ENCODE assay signal across 13 cellular contexts in genomic region chr14:75566321-75566720, GRCh38. TPM values are rescaled to one million over a fixed set of nuclear protein-coding genes. Genes with fewer than 3 reads are reported as not detected.
DNase-seq lines count a peak whose midpoint lies in the region; TF ChIP-seq lines count a peak whose summit lies in the region.
"Had no signal": no experiment of that assay in that cellular context is flagged by ENCODE, and none has a peak within 500 bp of the region (broad histone marks: within the 10 kb centered on the region; RNA-seq: fewer than 3 reads in every experiment).

No MANE protein-coding gene starts in this region.

- no peak overlapping the region for H3K27ac ChIP-seq in colonic mucosa
- H3K27ac ChIP-seq: adrenal gland, ovary had no signal

- no peak overlapping the region for H3K4me3 ChIP-seq in GM12864 (ENCODE audit: low read depth, low read length)
- H3K4me3 ChIP-seq in colonic mucosa, result no peak overlapping the region
- H3K4me3 ChIP-seq: adrenal gland, ovary had no signal

- intact Hi-C loops in colonic mucosa (cut with DNase I), result no loop called here

- no peaks in the 10 kb centered on the region for H3K4me1 ChIP-seq in colonic mucosa
- H3K4me1 ChIP-seq: adrenal gland had no signal

- no peaks in the 10 kb centered on the region for H3K36me3 ChIP-seq in colonic mucosa
- H3K36me3 ChIP-seq: adrenal gland, ovary had no signal

- peak; percentile 4 for TF ChIP-seq CTCF in GM12864 (IDR thresholded peaks at IDR 0.05; ENCODE audit: low read depth, low read length, missing control alignments)
- TF ChIP-seq CTCF in GM20000 (IDR thresholded peaks at IDR 0.05; ENCODE audit: extremely low read depth, missing control alignments), result no peak
- no peak for TF ChIP-seq CTCF in colonic mucosa (IDR thresholded peaks at IDR 0.05)

- DNase-seq in GM12864 (ENCODE audit: low read depth), result no peak
- peak; percentile 75 for DNase-seq in T-helper 22 cell (ENCODE audit: low read depth)
- DNase-seq in activated naive CD4-positive, alpha-beta T cell treated with Interleukin-2 at 50 U/mL for 16 hours, result peak; percentile 89
- DNase-seq in stimulated activated CD4-positive, alpha-beta T cell treated with anti-CD3 and anti-CD28 coated beads, Interleukin-1b, Interleukin-23, amount 100 ng/mL, for 1 hour (ENCODE audit: low read depth in 2 of 2), result peak; percentile 59
- DNase-seq in SK-N-DZ (ENCODE audit: low spot score), result no peak
- no peak for DNase-seq in GM20000 (ENCODE audit: low spot score)
- DNase-seq in EL, result no peak
- DNase-seq in colonic mucosa, result no peak
- DNase-seq: MM.1S, ovary had no signal

- H3K9me3 ChIP-seq in colonic mucosa, result no peaks in the 10 kb centered on the region
- H3K9me3 ChIP-seq: adrenal gland, ovary had no signal

- no peak overlapping the region for H3K9ac ChIP-seq in colonic mucosa (ENCODE audit: low read depth in 2 of 2, low read length in 2 of 2)

- no peaks in the 10 kb centered on the region for H3K27me3 ChIP-seq in colonic mucosa
- H3K27me3 ChIP-seq: adrenal gland, ovary had no signal

RNA-seq across cellular contexts. Expression of gene FLVCR2, which starts 12.1 kb away (rescaled TPM):
- polyA plus RNA-seq in SK-N-DZ (2014; cell fraction: cytosol; rRNA removed), result not detected in 2 replicates
- polyA plus RNA-seq in SK-N-DZ (2014; cell fraction: nucleus; rRNA removed), result not detected in 2 replicates
- total RNA-seq in colonic mucosa, result 10 to 100 TPM in 1 of 2 donors, 1 to 10 TPM in 1; 9.0 to 10.8 TPM

RNA-seq across cellular contexts. Expression of gene BATF, which starts 44.1 kb away (rescaled TPM):
- polyA plus RNA-seq in SK-N-DZ (2014; cell fraction: cytosol; rRNA removed), result not detected in 2 replicates
- not detected in 2 replicates for polyA plus RNA-seq in SK-N-DZ (2014; cell fraction: nucleus; rRNA removed)
- total RNA-seq in colonic mucosa, result 1 to 10 TPM in 1 of 2 donors, under 1 TPM in 1; 0.77 to 1.3 TPM
- total RNA-seq: G401, glomerular endothelial cell had no signal

Comparison
In these comparisons a context has a peak if more than half of its experiments do, and no peak if none do; other contexts are left out.
1. DNase-seq: peak in T-helper 22 cell (single experiment), activated naive CD4-positive, alpha-beta T cell treated with Interleukin-2 at 50 U/mL for 16 hours (single experiment) and stimulated activated CD4-positive, alpha-beta T cell treated with anti-CD3 and anti-CD28 coated beads, Interleukin-1b, Interleukin-23, amount 100 ng/mL, for 1 hour (2 of 2); none in GM12864 (single experiment), SK-N-DZ (single experiment), GM20000 (single experiment), EL (single experiment) and colonic mucosa (single experiment).